21 cellular contexts compared by ENCODE assay signal in genomic region chr3:7709383-7710082, GRCh38.
"Had no signal": no experiment of that assay in that cellular context is flagged by ENCODE, and none has a peak within 500 bp of the region (broad histone marks: within the 10 kb centered on the region; RNA-seq: fewer than 3 reads in every experiment).

No MANE protein-coding gene starts in this region.

- H3K4me1 ChIP-seq: parathyroid adenoma, sigmoid colon had no signal

- DNase-seq: activated CD4-positive, alpha-beta T cell treated with anti-CD3 and anti-CD28 coated beads, Interleukin-2, amount 10 ng/mL, durations not matched to agents 7 days and 5 days; activated CD8-positive, alpha-beta T cell treated with anti-CD3 and anti-CD28 coated beads, Interleukin-2, amount 10 ng/mL, durations not matched to agents 7 days and 5 days; activated naive CD4-positive, alpha-beta T cell treated with Interleukin-2 at 50 U/mL for 16 hours; activated naive CD8-positive, alpha-beta T cell treated with anti-CD3 and anti-CD28 coated beads, Interleukin-2, amount 10 ng/mL, durations not matched to agents 7 days and 5 days; activated T-cell treated with anti-CD3 and anti-CD28 coated beads, Interleukin-2, amount 50 U/mL, for 24 hours; amygdala; cortex of kidney; effector CD8-positive, alpha-beta T cell; foreskin fibroblast; glutamatergic neuron; hippocampal formation; sigmoid colon; stimulated activated naive CD4-positive, alpha-beta T cell treated with Interleukin-2 at 50 U/mL for 16 hours; SW 1271; T-helper 2 cell; upper lobe of left lung had no signal

- H3K9me3 ChIP-seq: sigmoid colon, upper lobe of left lung had no signal

- H3K36me3 ChIP-seq: sigmoid colon, upper lobe of left lung had no signal

- H3K27ac ChIP-seq: parathyroid adenoma, sigmoid colon, upper lobe of left lung had no signal

- H3K27me3 Mint-ChIP-seq: activated CD4-positive, alpha-beta T cell treated with anti-CD3 and anti-CD28 coated beads, Interleukin-2, amount 10 ng/mL, durations not matched to agents 7 days and 5 days; activated naive CD8-positive, alpha-beta T cell treated with anti-CD3 and anti-CD28 coated beads, Interleukin-2, amount 10 ng/mL, durations not matched to agents 7 days and 5 days; activated T-cell treated with anti-CD3 and anti-CD28 coated beads, Interleukin-2, amount 50 U/mL, for 24 hours had no signal

- H3K4me3 ChIP-seq: lung, sigmoid colon, upper lobe of left lung had no signal

- H3K9me3 Mint-ChIP-seq: activated naive CD8-positive, alpha-beta T cell treated with anti-CD3 and anti-CD28 coated beads, Interleukin-2, amount 10 ng/mL, durations not matched to agents 7 days and 5 days; activated T-cell treated with anti-CD3 and anti-CD28 coated beads, Interleukin-2, amount 50 U/mL, for 24 hours; mesothelial cell of epicardium; nephron had no signal

- H3K27ac Mint-ChIP-seq: activated CD4-positive, alpha-beta T cell treated with anti-CD3 and anti-CD28 coated beads, Interleukin-2, amount 10 ng/mL, durations not matched to agents 7 days and 5 days; activated CD8-positive, alpha-beta T cell treated with anti-CD3 and anti-CD28 coated beads, Interleukin-2, amount 10 ng/mL, durations not matched to agents 7 days and 5 days; activated naive CD8-positive, alpha-beta T cell treated with anti-CD3 and anti-CD28 coated beads, Interleukin-2, amount 10 ng/mL, durations not matched to agents 7 days and 5 days; activated T-cell treated with anti-CD3 and anti-CD28 coated beads, Interleukin-2, amount 50 U/mL, for 24 hours; activated T-helper 2 cell treated with anti-CD3 and anti-CD28 coated beads, Interferon-gamma antibody, Interleukin-2, Interleukin-4, amounts not matched to agents 10 μg/mL and 5 μg/mL and 100 μg/mL, durations not matched to agents 14 hours and 24 hours and 36 hours; mesothelial cell of epicardium; nephron had no signal

- H3K36me3 Mint-ChIP-seq: activated naive CD8-positive, alpha-beta T cell treated with anti-CD3 and anti-CD28 coated beads, Interleukin-2, amount 10 ng/mL, durations not matched to agents 7 days and 5 days; mesothelial cell of epicardium had no signal

- H3K27me3 ChIP-seq: sigmoid colon, upper lobe of left lung had no signal

- H3K4me3 Mint-ChIP-seq: activated CD4-positive, alpha-beta T cell treated with anti-CD3 and anti-CD28 coated beads, Interleukin-2, amount 10 ng/mL, durations not matched to agents 7 days and 5 days; activated CD8-positive, alpha-beta T cell treated with anti-CD3 and anti-CD28 coated beads, Interleukin-2, amount 10 ng/mL, durations not matched to agents 7 days and 5 days; activated naive CD8-positive, alpha-beta T cell treated with anti-CD3 and anti-CD28 coated beads, Interleukin-2, amount 10 ng/mL, durations not matched to agents 7 days and 5 days; activated T-cell treated with anti-CD3 and anti-CD28 coated beads, Interleukin-2, amount 50 U/mL, for 24 hours; mesothelial cell of epicardium; nephron had no signal

- H3K4me1 Mint-ChIP-seq: activated naive CD8-positive, alpha-beta T cell treated with anti-CD3 and anti-CD28 coated beads, Interleukin-2, amount 10 ng/mL, durations not matched to agents 7 days and 5 days; nephron had no signal
